Comparison of ENCODE assay signal across 7 cellular contexts in genomic region chr1:55199735-55200134, GRCh38. TPM values are rescaled to one million over a fixed set of nuclear protein-coding genes. Genes with fewer than 3 reads are reported as not detected.
DNase-seq lines count a peak whose midpoint lies in the region; ATAC-seq and TF ChIP-seq lines count a peak whose summit lies in the region.
"Not testable (repeated sequence)": the region's sequence is repeated elsewhere in the genome, so short reads cannot be mapped to it uniquely, and the experiment has no call there.

No MANE protein-coding gene starts in this region.

- not testable (repeated sequence) for H3K9me3 ChIP-seq in CD4-positive, CD25-positive, alpha-beta regulatory T cell (ENCODE audit: control insufficient read depth in 2 of 2, low read length in 2 of 2)

- H3K4me3 Mint-ChIP-seq in CD4-positive, CD25-positive, alpha-beta regulatory T cell; activated T-cell treated with anti-CD3 and anti-CD28 coated beads, Interleukin-2, amount 50 U/mL, for 72 hours; activated naive CD8-positive, alpha-beta T cell treated with anti-CD3 and anti-CD28 coated beads, Interleukin-2, amount 10 ng/mL, durations not matched to agents 7 days and 5 days; central memory CD8-positive, alpha-beta T cell; stimulated activated effector memory CD8-positive, alpha-beta T cell treated with anti-CD3 and anti-CD28 coated beads, Interleukin-12 subunit alpha, Interleukin-12 subunit beta, amount 100 ng/mL, for 72 hours: not testable (repeated sequence)
- peak overlapping the region; percentile 74 for H3K4me3 Mint-ChIP-seq in endothelial cell (ENCODE audit: unreplicated experiment)
- H3K4me3 Mint-ChIP-seq in naive thymus-derived CD8-positive, alpha-beta T cell = peak overlapping the region in 4 of 10 donors; percentile 7 to 82 (median 48)

- H3K4me1 ChIP-seq in CD4-positive, CD25-positive, alpha-beta regulatory T cell (ENCODE audit: control insufficient read depth, insufficient read depth, low read length, poor library complexity, severe bottlenecking) = peaks cover 29% of the 10 kb centered on the region

- H3K4me3 ChIP-seq in CD4-positive, CD25-positive, alpha-beta regulatory T cell (ENCODE audit: low read depth, low read length) = not testable (repeated sequence)

- not testable (repeated sequence) for ATAC-seq in CD4-positive, CD25-positive, alpha-beta regulatory T cell (ENCODE audit: low read depth in 2 of 2); activated T-cell treated with anti-CD3 and anti-CD28 coated beads, Interleukin-2, amount 50 U/mL, for 72 hours (replicated peaks in 1 of 2); activated naive CD8-positive, alpha-beta T cell treated with anti-CD3 and anti-CD28 coated beads, Interleukin-2, amount 10 ng/mL, durations not matched to agents 7 days and 5 days (ENCODE audit: low read depth); central memory CD8-positive, alpha-beta T cell (replicated peaks; ENCODE audit: extremely low read depth, poor library complexity, severe bottlenecking); naive thymus-derived CD8-positive, alpha-beta T cell; stimulated activated effector memory CD8-positive, alpha-beta T cell treated with anti-CD3 and anti-CD28 coated beads, Interleukin-12 subunit alpha, Interleukin-12 subunit beta, amount 100 ng/mL, for 72 hours

- not testable (repeated sequence) for H3K27ac ChIP-seq in CD4-positive, CD25-positive, alpha-beta regulatory T cell (ENCODE audit: insufficient read depth, low read length, poor library complexity, severe bottlenecking)

- not testable (repeated sequence) for DNase-seq in CD4-positive, CD25-positive, alpha-beta regulatory T cell; activated T-cell treated with anti-CD3 and anti-CD28 coated beads, Interleukin-2, amount 50 U/mL, for 72 hours; activated naive CD8-positive, alpha-beta T cell treated with anti-CD3 and anti-CD28 coated beads, Interleukin-2, amount 10 ng/mL, durations not matched to agents 7 days and 5 days; central memory CD8-positive, alpha-beta T cell (ENCODE audit: low spot score in 2 of 2); endothelial cell (ENCODE audit: low spot score); naive thymus-derived CD8-positive, alpha-beta T cell; stimulated activated effector memory CD8-positive, alpha-beta T cell treated with anti-CD3 and anti-CD28 coated beads, Interleukin-12 subunit alpha, Interleukin-12 subunit beta, amount 100 ng/mL, for 72 hours (ENCODE audit: low spot score in 2 of 2)

- not testable (repeated sequence) for H3K27me3 ChIP-seq in CD4-positive, CD25-positive, alpha-beta regulatory T cell (ENCODE audit: control insufficient read depth, insufficient read depth, low read length)

- not testable (repeated sequence) for H3K36me3 ChIP-seq in CD4-positive, CD25-positive, alpha-beta regulatory T cell (ENCODE audit: control insufficient read depth, insufficient read depth, low read length)

- not testable (repeated sequence) for H3K27me3 Mint-ChIP-seq in CD4-positive, CD25-positive, alpha-beta regulatory T cell; activated T-cell treated with anti-CD3 and anti-CD28 coated beads, Interleukin-2, amount 50 U/mL, for 72 hours (ENCODE audit: low read depth); activated naive CD8-positive, alpha-beta T cell treated with anti-CD3 and anti-CD28 coated beads, Interleukin-2, amount 10 ng/mL, durations not matched to agents 7 days and 5 days; central memory CD8-positive, alpha-beta T cell; endothelial cell (ENCODE audit: unreplicated experiment); naive thymus-derived CD8-positive, alpha-beta T cell

- peaks cover 62 to 89% (median 81%) of the 10 kb centered on the region in 4 donors for H3K4me1 Mint-ChIP-seq in CD4-positive, CD25-positive, alpha-beta regulatory T cell
- H3K4me1 Mint-ChIP-seq in activated T-cell treated with anti-CD3 and anti-CD28 coated beads, Interleukin-2, amount 50 U/mL, for 72 hours (ENCODE audit: low read depth) = peaks cover 85% of the 10 kb centered on the region
- peaks cover 63% of the 10 kb centered on the region for H3K4me1 Mint-ChIP-seq in activated naive CD8-positive, alpha-beta T cell treated with anti-CD3 and anti-CD28 coated beads, Interleukin-2, amount 10 ng/mL, durations not matched to agents 7 days and 5 days
- peaks cover 83% of the 10 kb centered on the region for H3K4me1 Mint-ChIP-seq in central memory CD8-positive, alpha-beta T cell
- H3K4me1 Mint-ChIP-seq in endothelial cell (ENCODE audit: unreplicated experiment) = peaks cover 26% of the 10 kb centered on the region
- peaks cover 41 to 88% (median 85%) of the 10 kb centered on the region in 4 donors for H3K4me1 Mint-ChIP-seq in naive thymus-derived CD8-positive, alpha-beta T cell
- H3K4me1 Mint-ChIP-seq in stimulated activated effector memory CD8-positive, alpha-beta T cell treated with anti-CD3 and anti-CD28 coated beads, Interleukin-12 subunit alpha, Interleukin-12 subunit beta, amount 100 ng/mL, for 72 hours = peaks cover 82% of the 10 kb centered on the region

- H3K36me3 Mint-ChIP-seq in CD4-positive, CD25-positive, alpha-beta regulatory T cell; central memory CD8-positive, alpha-beta T cell (ENCODE audit: insufficient read depth): not testable (repeated sequence)
- peaks cover 5 to 17% of the 10 kb centered on the region in 2 donors for H3K36me3 Mint-ChIP-seq in activated T-cell treated with anti-CD3 and anti-CD28 coated beads, Interleukin-2, amount 50 U/mL, for 72 hours (ENCODE audit: insufficient read depth in 2 of 2)
- peaks cover 34% of the 10 kb centered on the region for H3K36me3 Mint-ChIP-seq in activated naive CD8-positive, alpha-beta T cell treated with anti-CD3 and anti-CD28 coated beads, Interleukin-2, amount 10 ng/mL, durations not matched to agents 7 days and 5 days
- peaks cover 12% of the 10 kb centered on the region for H3K36me3 Mint-ChIP-seq in endothelial cell (ENCODE audit: low read depth, unreplicated experiment)
- H3K36me3 Mint-ChIP-seq in naive thymus-derived CD8-positive, alpha-beta T cell = peaks cover 7 to 33% (median 7%) of the 10 kb centered on the region in 3 donors
- H3K36me3 Mint-ChIP-seq in stimulated activated effector memory CD8-positive, alpha-beta T cell treated with anti-CD3 and anti-CD28 coated beads, Interleukin-12 subunit alpha, Interleukin-12 subunit beta, amount 100 ng/mL, for 72 hours = peaks cover 35% of the 10 kb centered on the region

- POLR2A ChIA-PET in activated naive CD8-positive, alpha-beta T cell treated with anti-CD3 and anti-CD28 coated beads, Interleukin-2, amount 10 ng/mL, durations not matched to agents 7 days and 5 days (lab: Charles Lee) = interaction anchor here (1.3 kb wide), 1 partner anchor 15 kb away, joined by 6 read pairs; the partner anchor contains the start of gene USP24
- POLR2A ChIA-PET in naive thymus-derived CD8-positive, alpha-beta T cell (lab: Charles Lee) = interaction anchor here (2.6 kb wide), 1 partner anchor 14 kb away, joined by 16 read pairs; the partner anchor contains the start of gene USP24

- TF ChIP-seq CTCF in endothelial cell (IDR thresholded peaks at IDR 0.05; ENCODE audit: unreplicated experiment) = not testable (repeated sequence)

- H3K9me3 Mint-ChIP-seq in CD4-positive, CD25-positive, alpha-beta regulatory T cell; activated T-cell treated with anti-CD3 and anti-CD28 coated beads, Interleukin-2, amount 50 U/mL, for 72 hours; activated naive CD8-positive, alpha-beta T cell treated with anti-CD3 and anti-CD28 coated beads, Interleukin-2, amount 10 ng/mL, durations not matched to agents 7 days and 5 days; central memory CD8-positive, alpha-beta T cell; endothelial cell (ENCODE audit: unreplicated experiment); naive thymus-derived CD8-positive, alpha-beta T cell; stimulated activated effector memory CD8-positive, alpha-beta T cell treated with anti-CD3 and anti-CD28 coated beads, Interleukin-12 subunit alpha, Interleukin-12 subunit beta, amount 100 ng/mL, for 72 hours: not testable (repeated sequence)

- peak overlapping the region in 2 of 3 donors; percentile 16 to 72 for H3K27ac Mint-ChIP-seq in CD4-positive, CD25-positive, alpha-beta regulatory T cell
- H3K27ac Mint-ChIP-seq in activated T-cell treated with anti-CD3 and anti-CD28 coated beads, Interleukin-2, amount 50 U/mL, for 72 hours = peak overlapping the region; percentile 7
- H3K27ac Mint-ChIP-seq in activated naive CD8-positive, alpha-beta T cell treated with anti-CD3 and anti-CD28 coated beads, Interleukin-2, amount 10 ng/mL, durations not matched to agents 7 days and 5 days = peak overlapping the region; percentile 76
- peak overlapping the region; percentile 2 for H3K27ac Mint-ChIP-seq in central memory CD8-positive, alpha-beta T cell (ENCODE audit: low read depth)
- H3K27ac Mint-ChIP-seq in endothelial cell (ENCODE audit: unreplicated experiment) = not testable (repeated sequence)
- peak overlapping the region in 8 of 10 donors; percentile 26 to 86 (median 75) for H3K27ac Mint-ChIP-seq in naive thymus-derived CD8-positive, alpha-beta T cell
- H3K27ac Mint-ChIP-seq in stimulated activated effector memory CD8-positive, alpha-beta T cell treated with anti-CD3 and anti-CD28 coated beads, Interleukin-12 subunit alpha, Interleukin-12 subunit beta, amount 100 ng/mL, for 72 hours = peak overlapping the region; percentile 1

RNA-seq across cellular contexts. Expression of gene USP24, which starts 15.4 kb away (rescaled TPM):
- total RNA-seq in CD4-positive, CD25-positive, alpha-beta regulatory T cell = 60.9 TPM
- polyA plus RNA-seq in CD4-positive, CD25-positive, alpha-beta regulatory T cell = 1 to 10 TPM; 5.7 to 7.2 (median 6.1) TPM
- total RNA-seq in activated T-cell treated with anti-CD3 and anti-CD28 coated beads, Interleukin-2, amount 50 U/mL, for 72 hours = 10 to 100 TPM; 46.1 to 46.2 TPM
- 10 to 100 TPM; 53.8 to 63.7 TPM for total RNA-seq in activated naive CD8-positive, alpha-beta T cell treated with anti-CD3 and anti-CD28 coated beads, Interleukin-2, amount 10 ng/mL, durations not matched to agents 7 days and 5 days
- 37.7 TPM for total RNA-seq in endothelial cell (ENCODE audit: unreplicated experiment)
- total RNA-seq in naive thymus-derived CD8-positive, alpha-beta T cell = 10 to 100 TPM; 78.8 to 81.1 TPM
- 1 to 10 TPM; 5.5 to 8.4 (median 6.0) TPM for polyA plus RNA-seq in naive thymus-derived CD8-positive, alpha-beta T cell
